In genomic region chr17:39636927-39637736, GRCh38 we compare ENCODE assay signal across 8 cellular contexts. TPM values are rescaled to one million over a fixed set of nuclear protein-coding genes. Genes with fewer than 3 reads are reported as not detected.
DNase-seq lines count a peak whose midpoint lies in the region; ATAC-seq, FAIRE-seq and TF ChIP-seq lines count a peak whose summit lies in the region.

Gene STARD3 (plus strand): TSS chr17:39637144. CDS start chr17:39653532, 16,388 bp downstream.

- H3K4me3 ChIP-seq in bronchial epithelial cell (ENCODE audit: low read depth, low read length) (peak within 1 kb of the TSS; percentile 83), smooth muscle cell (peak within 1 kb of the TSS; percentile 94)

- DNase-seq in NCI-H2171 (lab: John Stamatoyannopoulos, UW), result peak; percentile 89
- peak; percentile 94 for DNase-seq in WTC11 (ENCODE audit: low spot score)
- peak; percentile 75 for DNase-seq in bronchial epithelial cell (ENCODE audit: low read depth)
- DNase-seq in immature natural killer cell, result peak; percentile 86 to 90 (median 89)
- peak; percentile 49 for DNase-seq in smooth muscle cell (lab: John Stamatoyannopoulos, UW; ENCODE audit: unreplicated experiment)

- FAIRE-seq in bronchial epithelial cell (lab: Jason Lieb, UNC), result no peak

- H3K9me3 Mint-ChIP-seq in WTC11 (no peaks in the 10 kb centered on the region), immature natural killer cell (no peaks in the 10 kb centered on the region)

- ATAC-seq in GM18511 (IDR thresholded peaks at IDR 0.05; ENCODE audit: unreplicated experiment) (peak; percentile 90), HG03066 (IDR thresholded peaks at IDR 0.05; ENCODE audit: low read depth, unreplicated experiment) (peak; percentile 72), WTC11 (peak; percentile 72)

- H3K9me3 ChIP-seq in smooth muscle cell (replicated peaks; ENCODE audit: low read depth), result no peaks in the 10 kb centered on the region

- H3K27ac Mint-ChIP-seq in WTC11 (peak within 1 kb of the TSS; percentile 64), immature natural killer cell (peak within 1 kb of the TSS; percentile 89 to 96 (median 94))

- H3K36me3 Mint-ChIP-seq in WTC11 (no peaks in the 10 kb centered on the region), immature natural killer cell (no peaks in the 10 kb centered on the region)

- H3K4me3 Mint-ChIP-seq in WTC11, result peak within 1 kb of the TSS; percentile 76
- H3K4me3 Mint-ChIP-seq in immature natural killer cell, result peak within 1 kb of the TSS; percentile 88 to 99 (median 91)

- H3K27ac ChIP-seq in 22Rv1 (peak within 1 kb of the TSS; percentile 74), smooth muscle cell (ENCODE audit: low read depth) (peak within 1 kb of the TSS; percentile 22)

- CTCF ChIA-PET in WTC11 (lab: Charles Lee), result interaction anchor here (0.6 to 23.6 kb wide), 12 partner anchors 9 to 92 kb away, joined by 3 to 851 read pairs (median 3); partner anchors contain the start of genes PNMT and PPP1R1B

- H3K4me2 ChIP-seq in smooth muscle cell, result peak within 1 kb of the TSS; percentile 95

- POLR2A ChIA-PET in WTC11 (lab: Charles Lee), result no interaction called here

- TF ChIP-seq CTCF in 22Rv1 (IDR thresholded peaks at IDR 0.05), result peak; percentile 13; the same call in 1 of the 2 replicates
- no peak for TF ChIP-seq CTCF in WTC11 (IDR thresholded peaks at IDR 0.05)
- peak; percentile 33 for TF ChIP-seq CTCF in bronchial epithelial cell (IDR thresholded peaks at IDR 0.05; ENCODE audit: insufficient read depth, low read length, severe bottlenecking)
- TF ChIP-seq CTCF in smooth muscle cell (IDR thresholded peaks at IDR 0.05; ENCODE audit: borderline replicate concordance, insufficient read depth, poor library complexity, severe bottlenecking), result peak; percentile 6

- no peaks in the 10 kb centered on the region for H3K27me3 Mint-ChIP-seq in WTC11 (ENCODE audit: low read depth)
- peaks cover 0 to 8% (median 8%) of the 10 kb centered on the region in 3 donors for H3K27me3 Mint-ChIP-seq in immature natural killer cell (ENCODE audit: low read depth in 3 of 3)

- H3K36me3 ChIP-seq in bronchial epithelial cell (ENCODE audit: control insufficient read depth, insufficient read depth, low read length) (no peaks in the 10 kb centered on the region), smooth muscle cell (ENCODE audit: low read depth) (no peaks in the 10 kb centered on the region)

- H3K27me3 ChIP-seq in bronchial epithelial cell (ENCODE audit: control insufficient read depth, insufficient read depth, low read length) (no peaks in the 10 kb centered on the region), smooth muscle cell (ENCODE audit: low read depth) (peaks cover 5% of the 10 kb centered on the region)

- peaks cover 45% of the 10 kb centered on the region for H3K79me2 ChIP-seq in smooth muscle cell (ENCODE audit: low read depth)

- H3K4me1 ChIP-seq in smooth muscle cell (ENCODE audit: low read depth), result peaks cover 13% of the 10 kb centered on the region

- peak within 1 kb of the TSS; percentile 89 for H2AFZ ChIP-seq in smooth muscle cell (ENCODE audit: low read depth)

- H3F3A ChIP-seq in smooth muscle cell (ENCODE audit: low read depth), result no peaks in the 10 kb centered on the region

- under 1% methylated on average over 62 of the region's 69 CpGs for WGBS in smooth muscle cell (ENCODE audit: low lambda C conversion rate)

- peaks cover 32% of the 10 kb centered on the region for H4K20me1 ChIP-seq in smooth muscle cell (ENCODE audit: low read depth)

- H3K9ac ChIP-seq in smooth muscle cell (ENCODE audit: low read depth), result peak within 1 kb of the TSS; percentile 84

- H3K4me1 Mint-ChIP-seq in WTC11 (peaks cover 70% of the 10 kb centered on the region), immature natural killer cell (peaks cover 54% of the 10 kb centered on the region in 2 donors)

TF ChIP-seq in WTC11, 78 proteins besides CTCF, POLR2A, EP300 and RAD21 (continues in another document):
- no peak for TF ChIP-seq ZNF317 (CRISPR knock-in tag; IDR thresholded peaks at IDR 0.05; ENCODE audit: borderline replicate concordance, low read depth)
- TF ChIP-seq NFYB (CRISPR knock-in tag; conservative IDR thresholded peaks at IDR 0.05; ENCODE audit: low read depth), result peak; percentile 22; the same call in 1 of the 2 replicates
- no peak for TF ChIP-seq ERG (CRISPR knock-in tag; IDR thresholded peaks at IDR 0.05)
- TF ChIP-seq MAX (CRISPR knock-in tag; IDR thresholded peaks at IDR 0.05), result no peak; the same call in 1 of the 2 replicates
- TF ChIP-seq RELA (CRISPR knock-in tag; IDR thresholded peaks at IDR 0.05; ENCODE audit: borderline replicate concordance), result no peak
- no peak for TF ChIP-seq SMAD3 (CRISPR knock-in tag; IDR thresholded peaks at IDR 0.05; ENCODE audit: borderline replicate concordance)
- no peak for TF ChIP-seq KAT7 (CRISPR knock-in tag; IDR thresholded peaks at IDR 0.05; ENCODE audit: borderline replicate concordance)
- TF ChIP-seq MYBL2 (CRISPR knock-in tag; IDR thresholded peaks at IDR 0.05), result peak; percentile 65; the same call in 1 of the 2 replicates
- TF ChIP-seq ETV6 (CRISPR knock-in tag; IDR thresholded peaks at IDR 0.05), result peak; percentile 86
- TF ChIP-seq NFATC4 (CRISPR knock-in tag; IDR thresholded peaks at IDR 0.05), result no peak
- TF ChIP-seq SOX15 (CRISPR knock-in tag; IDR thresholded peaks at IDR 0.05), result no peak
- TF ChIP-seq JAZF1 (CRISPR knock-in tag; IDR thresholded peaks at IDR 0.05), result no peak
- 0 out of 2 replicates have a peak, but pooled peaks have one; percentile 93 for TF ChIP-seq CBFB (CRISPR knock-in tag; IDR thresholded peaks at IDR 0.05; ENCODE audit: low read depth)
- TF ChIP-seq ZNF425 (CRISPR knock-in tag; conservative IDR thresholded peaks at IDR 0.05), result no peak
- TF ChIP-seq AFF4 (CRISPR knock-in tag; IDR thresholded peaks at IDR 0.05; ENCODE audit: borderline replicate concordance), result no peak
- no peak for TF ChIP-seq ATF1 (CRISPR knock-in tag; IDR thresholded peaks at IDR 0.05)
- TF ChIP-seq ZNF423 (CRISPR knock-in tag; IDR thresholded peaks at IDR 0.05), result no peak
- no peak for TF ChIP-seq ZNF121 (CRISPR knock-in tag; IDR thresholded peaks at IDR 0.05)

RNA-seq across cellular contexts. Expression of gene STARD3, which starts in this region (rescaled TPM):
- total RNA-seq in WTC11 (2021), result 64.9 to 75.3 TPM (median 65.4 TPM) in 3 replicates
- total RNA-seq in bronchial epithelial cell, result 18.4 and 23.0 TPM in 2 replicates
- polyA plus RNA-seq in immature natural killer cell, result 10 to 100 TPM; 45.1 to 88.6 (median 78.5) TPM
- total RNA-seq in smooth muscle cell, result 33.7 and 37.5 TPM in 2 replicates
- polyA plus RNA-seq in smooth muscle cell, result 53.3 and 61.8 TPM in 2 replicates

Comparison
In these comparisons a context has a peak if more than half of its experiments do, and no peak if none do; other contexts are left out.
1. Peak in every context shown above with its lines: DNase-seq, ATAC-seq, H3K4me3 ChIP-seq and H3K27ac ChIP-seq.